In genomic region chr15:70526221-70526973, GRCh38 we compare ENCODE assay signal across 9 cellular contexts.
DNase-seq lines count a peak whose midpoint lies in the region; ATAC-seq and TF ChIP-seq lines count a peak whose summit lies in the region.
"Had no signal": no experiment of that assay in that cellular context is flagged by ENCODE, and none has a peak within 500 bp of the region (broad histone marks: within the 10 kb centered on the region; RNA-seq: fewer than 3 reads in every experiment).

No MANE protein-coding gene starts in this region.

- peaks cover 0 to 4% of the 10 kb centered on the region in 2 donors for H3K36me3 Mint-ChIP-seq in CD4-positive, alpha-beta memory T cell

- peaks cover 19% of the 10 kb centered on the region for H3F3A ChIP-seq in PC-9 (ENCODE audit: insufficient read depth, low read depth)

- H3K4me3 ChIP-seq in CD4-positive, alpha-beta memory T cell (ENCODE audit: low read length in 2 of 2), result no peak overlapping the region
- H3K4me3 ChIP-seq in PC-9 (peak overlapping the region; percentile 38; the same call in 1 of the 2 replicates), fibroblast of the aortic adventitia (ENCODE audit: low read depth, low read length) (no peak overlapping the region), uterus (peak overlapping the region; percentile 16 to 18), neuronal stem cell (ENCODE audit: low read length in 2 of 2) (no peak overlapping the region)
- H3K4me3 ChIP-seq: cardiac muscle cell had no signal

- TF ChIP-seq CTCF in PC-9 (conservative IDR thresholded peaks at IDR 0.05) (no peak), fibroblast of the aortic adventitia (IDR thresholded peaks at IDR 0.05; ENCODE audit: insufficient read depth, low read length) (no peak), uterus (IDR thresholded peaks at IDR 0.05) (no peak)

- H3K27ac Mint-ChIP-seq in CD4-positive, alpha-beta memory T cell, result peak overlapping the region in 3 of 7 donors; percentile 13 to 27 (median 18)

- no peak overlapping the region for H2AK5ac ChIP-seq in neuronal stem cell (ENCODE audit: low read depth, low read length)

- H3K14ac ChIP-seq in neuronal stem cell (ENCODE audit: low read length), result no peak overlapping the region

- H2BK15ac ChIP-seq in neuronal stem cell (ENCODE audit: low read length), result no peak overlapping the region

- TF ChIP-seq POLR2A in uterus (IDR thresholded peaks at IDR 0.05), result no peak

- H3K4me1 Mint-ChIP-seq in CD4-positive, alpha-beta memory T cell, result peaks cover 45 to 60% (median 49%) of the 10 kb centered on the region in 4 donors

- no peak overlapping the region for H3K18ac ChIP-seq in neuronal stem cell (ENCODE audit: low read length)

- no peak for ATAC-seq in GM19395 (IDR thresholded peaks at IDR 0.05; ENCODE audit: unreplicated experiment)

- peak overlapping the region in 5 of 8 donors; percentile 9 to 59 (median 46) for H3K4me3 Mint-ChIP-seq in CD4-positive, alpha-beta memory T cell

- no peaks in the 10 kb centered on the region for H3K9me2 ChIP-seq in PC-9 (ENCODE audit: insufficient read depth)

- H3K9me3 ChIP-seq in CD4-positive, alpha-beta memory T cell (ENCODE audit: control insufficient read depth in 1 of 2, low read length in 2 of 2), result no peaks in the 10 kb centered on the region
- H3K9me3 ChIP-seq in PC-9 (ENCODE audit: insufficient read depth, low read depth) (no peaks in the 10 kb centered on the region), uterus (no peaks in the 10 kb centered on the region), neuronal stem cell (replicated peaks in 1 of 2; ENCODE audit: control insufficient read depth in 2 of 2, insufficient read depth in 1 of 2, low read depth in 1 of 2, low read length in 2 of 2) (no peaks in the 10 kb centered on the region)

- no peak overlapping the region for H4K91ac ChIP-seq in neuronal stem cell (ENCODE audit: low read depth, low read length, poor library complexity)

- H3K4me1 ChIP-seq in CD4-positive, alpha-beta memory T cell (ENCODE audit: insufficient read depth, low read length), result peaks cover 50% of the 10 kb centered on the region
- peaks cover 30% of the 10 kb centered on the region for H3K4me1 ChIP-seq in PC-9 (replicated peaks; ENCODE audit: insufficient read depth)
- no peaks in the 10 kb centered on the region for H3K4me1 ChIP-seq in uterus
- peaks cover 0 to 2% of the 10 kb centered on the region in 2 donors for H3K4me1 ChIP-seq in neuronal stem cell (ENCODE audit: control insufficient read depth in 2 of 2, insufficient read depth in 1 of 2, low read depth in 1 of 2, low read length in 2 of 2)

- H4K8ac ChIP-seq in neuronal stem cell (ENCODE audit: low read depth, low read length), result no peak overlapping the region

- no peak overlapping the region for H3K27ac ChIP-seq in CD4-positive, alpha-beta memory T cell (ENCODE audit: low read depth, low read length)
- H3K27ac ChIP-seq in PC-9, result no peak overlapping the region
- H3K27ac ChIP-seq in uterus, result peak overlapping the region; percentile 1 to 17
- H3K27ac ChIP-seq in neuronal stem cell (replicated peaks; ENCODE audit: low read length), result no peak overlapping the region
- H3K27ac ChIP-seq: cardiac muscle cell had no signal

- no peak overlapping the region for H2BK12ac ChIP-seq in neuronal stem cell (ENCODE audit: low read length)

- no peak overlapping the region for H3K4ac ChIP-seq in neuronal stem cell (ENCODE audit: low read length)

- no peaks in the 10 kb centered on the region for H3K36me3 ChIP-seq in CD4-positive, alpha-beta memory T cell (ENCODE audit: insufficient read depth, low read length)
- H3K36me3 ChIP-seq in PC-9 (ENCODE audit: low read depth) (no peaks in the 10 kb centered on the region), uterus (no peaks in the 10 kb centered on the region), neuronal stem cell (replicated peaks in 1 of 2; ENCODE audit: control insufficient read depth in 2 of 2, insufficient read depth in 2 of 2, low read length in 2 of 2) (no peaks in the 10 kb centered on the region)
- H3K36me3 ChIP-seq: cardiac muscle cell had no signal

- H3K9me3 Mint-ChIP-seq in CD4-positive, alpha-beta memory T cell, result peaks cover 0 to 3% (median 0%) of the 10 kb centered on the region in 8 donors

- WGBS in neuronal stem cell (ENCODE audit: extremely low coverage in 2 of 2, insufficient read length in 2 of 2, insufficient replicate concordance in 1 of 2), 2 donors, result no CpG with 5 or more reads among the region's 12 CpGs

- H3K79me1 ChIP-seq in neuronal stem cell (ENCODE audit: low read depth, low read length), result peaks cover 2% of the 10 kb centered on the region

- POLR2A ChIA-PET in CD4-positive, alpha-beta memory T cell (lab: Charles Lee; ENCODE audit: partially characterized antibody), result interaction anchor here (0.8 to 4.8 kb wide), 6 partner anchors 9 to 430 kb away, joined by 3 to 24 read pairs (median 4); no protein-coding TSS in a partner anchor
- POLR2A ChIA-PET in PC-9 (lab: Charles Lee; ENCODE audit: unreplicated experiment), result interaction anchor here (0.6 kb wide), 1 partner anchor 134 kb away, joined by 9 read pairs; no protein-coding TSS in a partner anchor

- intact Hi-C loops in CD4-positive, alpha-beta memory T cell (cut with micrococcal nuclease), result no loop called here
- intact Hi-C loops in PC-9 (cut with micrococcal nuclease; ENCODE audit: unreplicated experiment), result no loop called here
- intact Hi-C loops in uterus (cut with DNase I; ENCODE audit: low total_unique reads), result no loop called here

- H3K23ac ChIP-seq in neuronal stem cell (ENCODE audit: low read depth, low read length, poor library complexity), result no peak overlapping the region

- H3K9ac ChIP-seq in neuronal stem cell (ENCODE audit: low read depth, low read length, poor library complexity), result no peak overlapping the region

- 0 out of 2 replicates have a peak overlapping the region, but pooled peaks have one; percentile 12 for H2AFZ ChIP-seq in PC-9
- no peak overlapping the region for H2AFZ ChIP-seq in neuronal stem cell (ENCODE audit: low read length)

- no peaks in the 10 kb centered on the region for H3K27me3 Mint-ChIP-seq in CD4-positive, alpha-beta memory T cell

- no TSS peak for BruUV-seq in PC-9 (replicated peaks; lab: Mats Ljungman, UMichigan)

- H3K27me3 ChIP-seq in CD4-positive, alpha-beta memory T cell (ENCODE audit: insufficient read depth, low read length), result no peaks in the 10 kb centered on the region
- H3K27me3 ChIP-seq in PC-9 (ENCODE audit: insufficient read depth, low read depth), result no peaks in the 10 kb centered on the region
- no peaks in the 10 kb centered on the region for H3K27me3 ChIP-seq in uterus
- peaks cover 0 to 5% (median 0%) of the 10 kb centered on the region in 3 experiments for H3K27me3 ChIP-seq in neuronal stem cell (ENCODE audit: control insufficient read depth in 3 of 3, insufficient read depth in 3 of 3, low read depth in 1 of 3, low read length in 3 of 3)
- H3K27me3 ChIP-seq: cardiac muscle cell had no signal

- CTCF ChIA-PET in CD4-positive, alpha-beta memory T cell (lab: Charles Lee; ENCODE audit: partially characterized antibody), result interaction anchor here (0.5 to 3.2 kb wide), 4 partner anchors 9 to 1050 kb away, joined by 3 to 15 read pairs (median 4); no protein-coding TSS in a partner anchor
- CTCF ChIA-PET in PC-9 (lab: Charles Lee), result interaction anchor here (0.6 to 1.4 kb wide), 3 partner anchors 17 to 220 kb away, joined by 3 to 7 read pairs (median 4); no protein-coding TSS in a partner anchor

- H3K4me2 ChIP-seq in PC-9, result peak overlapping the region; percentile 69
- H3K4me2 ChIP-seq in neuronal stem cell (ENCODE audit: insufficient read depth, low read length, poor library complexity, severe bottlenecking), result no peak overlapping the region

- H3K79me2 ChIP-seq in PC-9 (ENCODE audit: low read depth), result no peaks in the 10 kb centered on the region

- H2BK5ac ChIP-seq in neuronal stem cell (ENCODE audit: low read length), result no peak overlapping the region

- H2BK120ac ChIP-seq in neuronal stem cell (ENCODE audit: low read depth, low read length), result no peak overlapping the region

- no peaks in the 10 kb centered on the region for H4K20me1 ChIP-seq in PC-9 (ENCODE audit: insufficient read depth)

- DNase-seq in CD4-positive, alpha-beta memory T cell, result no peak
- peak; percentile 91 for DNase-seq in LoVo (ENCODE audit: low spot score)
- DNase-seq in PC-9, result peak; percentile 60 to 78
- DNase-seq in fibroblast of the aortic adventitia (ENCODE audit: low read depth), result peak; percentile 13
- no peak for DNase-seq in uterus
- no peak for DNase-seq in SK-N-DZ (ENCODE audit: low spot score)
- no peak for DNase-seq in neuronal stem cell (ENCODE audit: low spot score)

Comparison
In these comparisons a context has a peak if more than half of its experiments do, and no peak if none do; other contexts are left out.
1. DNase-seq: peak in LoVo (single experiment), PC-9 (2 of 2) and fibroblast of the aortic adventitia (single experiment); none in CD4-positive, alpha-beta memory T cell (0 of 5), uterus (0 of 2), SK-N-DZ (single experiment) and neuronal stem cell (single experiment).
2. H3K27ac ChIP-seq: peak in uterus (2 of 2); none in CD4-positive, alpha-beta memory T cell (single experiment), PC-9 (single experiment) and neuronal stem cell (single experiment).
3. H3K4me3 ChIP-seq: peak in PC-9 (single experiment) and uterus (2 of 2); none in CD4-positive, alpha-beta memory T cell (0 of 2), fibroblast of the aortic adventitia (single experiment) and neuronal stem cell (0 of 2).